30 cellular contexts compared by ENCODE assay signal in genomic region chr5:76314643-76315042, GRCh38.
"Had no signal": no experiment of that assay in that cellular context is flagged by ENCODE, and none has a peak within 500 bp of the region (broad histone marks: within the 10 kb centered on the region; RNA-seq: fewer than 3 reads in every experiment).

No MANE protein-coding gene starts in this region.

- H3K36me3 ChIP-seq: heart right ventricle, left lung, lower lobe of right lung, neural progenitor cell, neutrophil, ovary, prostate gland, stomach, thyroid gland, transverse colon, upper lobe of left lung, vagina had no signal

- H3K4me1 Mint-ChIP-seq: nephron; stimulated activated naive B cell treated with anti-CD40 and anti-IgM and Interleukin-4, amounts not matched to agents 10 μg/mL and 1 μg/mL and 100 μg/mL, for 72 hours had no signal

- H3K9me3 ChIP-seq: heart right ventricle, left lung, lower lobe of right lung, neutrophil, ovary, prostate gland, stomach, testis, thyroid gland, transverse colon, upper lobe of left lung, vagina had no signal

- H3K4me1 ChIP-seq: left lung, lower lobe of right lung, neural progenitor cell, prostate gland, stomach, testis, thyroid gland, transverse colon, upper lobe of left lung, vagina had no signal

- H3K9me3 Mint-ChIP-seq: naive thymus-derived CD8-positive, alpha-beta T cell; nephron; neural progenitor cell had no signal

- H3K27ac Mint-ChIP-seq: nephron; neural progenitor cell; stimulated activated naive B cell treated with anti-CD40 and anti-IgM and Interleukin-4, amounts not matched to agents 10 μg/mL and 1 μg/mL and 100 μg/mL, for 72 hours had no signal

- H3K4me3 ChIP-seq: heart right ventricle, hepatocyte, left lung, lower lobe of right lung, neural progenitor cell, ovary, prostate gland, skin epidermis, stomach, testis, thyroid gland, transverse colon, upper lobe of left lung, vagina had no signal

- H3K36me3 Mint-ChIP-seq: naive thymus-derived CD8-positive, alpha-beta T cell; stimulated activated naive B cell treated with anti-CD40 and anti-IgM and Interleukin-4, amounts not matched to agents 10 μg/mL and 1 μg/mL and 100 μg/mL, for 72 hours had no signal

- DNase-seq: heart right ventricle; islet precursor cell; left lung; lower lobe of right lung; mammary epithelial cell; mesenchymal stem cell; naive thymus-derived CD8-positive, alpha-beta T cell; occipital lobe; ovary; posterior cingulate gyrus; retina; stimulated activated CD4-positive, alpha-beta T cell treated with anti-CD3 and anti-CD28 coated beads, Interleukin-12 subunit alpha, Interleukin-12 subunit beta, amount 100 ng/mL, for 4 hours; stimulated activated CD4-positive, alpha-beta T cell treated with anti-CD3 and anti-CD28 coated beads, Interleukin-15, amount 100 ng/mL, for 24 hours; stimulated activated CD4-positive, alpha-beta T cell treated with anti-CD3 and anti-CD28 coated beads, Interleukin-2, amount 100 ng/mL, for 24 hours; stimulated activated CD4-positive, alpha-beta T cell treated with anti-CD3 and anti-CD28 coated beads, Interleukin-4, amount 100 ng/mL, for 1 hour; stimulated activated naive B cell treated with anti-CD40 and anti-IgM and Interleukin-4, amounts not matched to agents 10 μg/mL and 1 μg/mL and 100 μg/mL, for 72 hours; stimulated activated naive CD8-positive, alpha-beta T cell treated with anti-CD3 and anti-CD28 coated beads, Interleukin-15, Interleukin-2, amounts not matched to agents 100 U/mL and 50 U/mL, for 24 hours; stomach; testis; thyroid gland; transverse colon; upper lobe of left lung had no signal

- H3K27me3 ChIP-seq: heart right ventricle, hepatocyte, left lung, neural progenitor cell, ovary, stomach, testis, thyroid gland, transverse colon, upper lobe of left lung, vagina had no signal

- H3K4me3 Mint-ChIP-seq: naive thymus-derived CD8-positive, alpha-beta T cell; nephron; neural progenitor cell; stimulated activated naive B cell treated with anti-CD40 and anti-IgM and Interleukin-4, amounts not matched to agents 10 μg/mL and 1 μg/mL and 100 μg/mL, for 72 hours had no signal

- H3K27ac ChIP-seq: heart right ventricle, hepatocyte, left lung, lower lobe of right lung, neural progenitor cell, neutrophil, ovary, prostate gland, skin epidermis, stomach, testis, thyroid gland, transverse colon, upper lobe of left lung, vagina had no signal

- H3K27me3 Mint-ChIP-seq: naive thymus-derived CD8-positive, alpha-beta T cell had no signal

- ATAC-seq: left lung; lower lobe of right lung; naive thymus-derived CD8-positive, alpha-beta T cell; sciatic nerve; stimulated activated naive B cell treated with anti-CD40 and anti-IgM and Interleukin-4, amounts not matched to agents 10 μg/mL and 1 μg/mL and 100 μg/mL, for 72 hours; stimulated activated naive CD8-positive, alpha-beta T cell treated with anti-CD3 and anti-CD28 coated beads, Interleukin-15, Interleukin-2, amounts not matched to agents 100 U/mL and 50 U/mL, for 24 hours had no signal
